17 cellular contexts compared by ENCODE assay signal in the genomic region with DNA sequence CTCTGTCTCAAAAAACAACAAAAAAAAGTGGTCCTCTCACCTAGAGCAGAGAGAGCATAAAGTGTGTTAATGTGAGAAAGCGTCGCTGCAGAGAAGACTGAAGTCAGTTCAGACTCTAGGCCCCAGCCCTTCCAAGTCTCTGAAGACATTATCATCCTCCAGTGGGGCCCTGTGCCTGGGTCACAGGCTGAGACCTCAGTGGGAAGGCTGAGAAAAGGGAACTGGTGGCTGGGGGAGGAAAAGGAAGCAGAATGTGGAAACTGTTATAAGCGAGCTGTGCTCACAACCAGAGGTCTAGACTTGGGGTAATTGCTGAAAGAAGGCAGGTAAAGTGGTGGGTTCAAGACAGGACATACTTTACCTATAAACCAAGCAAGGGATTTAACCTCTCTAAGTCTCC. TPM values are rescaled to one million over a fixed set of nuclear protein-coding genes. Genes with fewer than 3 reads are reported as not detected.
DNase-seq lines count a peak whose midpoint lies in the region; ATAC-seq and TF ChIP-seq lines count a peak whose summit lies in the region.
"Had no signal": no experiment of that assay in that cellular context is flagged by ENCODE, and none has a peak within 500 bp of the region (broad histone marks: within the 10 kb centered on the region; RNA-seq: fewer than 3 reads in every experiment).

No MANE protein-coding gene starts in this region.

- H3K4me3 Mint-ChIP-seq in WTC11 = no peak overlapping the region
- H3K4me3 Mint-ChIP-seq: activated naive CD4-positive, alpha-beta T cell treated with anti-CD3 and anti-CD28 coated beads, Interleukin-2, amount 50 U/mL, for 24 hours had no signal

- no peak overlapping the region for H3K9ac ChIP-seq in neuronal stem cell (ENCODE audit: low read depth, low read length, poor library complexity)

- H3K36me3 ChIP-seq in neuronal stem cell (replicated peaks in 1 of 2; ENCODE audit: control insufficient read depth in 2 of 2, insufficient read depth in 2 of 2, low read length in 2 of 2) = no peaks in the 10 kb centered on the region
- H3K36me3 ChIP-seq: esophagus squamous epithelium, right atrium auricular region had no signal

- peak overlapping the region; percentile 23 for H2AFZ ChIP-seq in neuronal stem cell (ENCODE audit: low read length)

- peak overlapping the region in 1 of 2 donors; percentile 52 for H3K4me3 ChIP-seq in neuronal stem cell (ENCODE audit: low read length in 2 of 2)
- H3K4me3 ChIP-seq: esophagus squamous epithelium, right atrium auricular region had no signal

- H2BK5ac ChIP-seq in neuronal stem cell (ENCODE audit: low read length) = no peak overlapping the region

- H3K23ac ChIP-seq in neuronal stem cell (ENCODE audit: low read depth, low read length, poor library complexity) = no peak overlapping the region

- no peak overlapping the region for H4K91ac ChIP-seq in neuronal stem cell (ENCODE audit: low read depth, low read length, poor library complexity)

- POLR2A ChIA-PET in WTC11 (lab: Charles Lee) = no interaction called here

- no peaks in the 10 kb centered on the region for H3K27me3 Mint-ChIP-seq in WTC11 (ENCODE audit: low read depth)
- H3K27me3 Mint-ChIP-seq: activated naive CD4-positive, alpha-beta T cell treated with anti-CD3 and anti-CD28 coated beads, Interleukin-2, amount 50 U/mL, for 24 hours had no signal

- no peaks in the 10 kb centered on the region for H3K9me3 ChIP-seq in neuronal stem cell (replicated peaks in 1 of 2; ENCODE audit: control insufficient read depth in 2 of 2, insufficient read depth in 1 of 2, low read depth in 1 of 2, low read length in 2 of 2)
- H3K9me3 ChIP-seq: esophagus squamous epithelium, right atrium auricular region had no signal

- no peak overlapping the region for H3K14ac ChIP-seq in neuronal stem cell (ENCODE audit: low read length)

- H3K4ac ChIP-seq in neuronal stem cell (ENCODE audit: low read length) = no peak overlapping the region

- no CpG with 5 or more reads among the region's 3 CpGs for WGBS in neuronal stem cell (ENCODE audit: extremely low coverage in 2 of 2, insufficient read length in 2 of 2, insufficient replicate concordance in 1 of 2), 2 donors

- TF ChIP-seq CTCF in WTC11 (IDR thresholded peaks at IDR 0.05) = no peak

- CTCF ChIA-PET in WTC11 (lab: Charles Lee) = interaction anchor here (1.0 to 5.2 kb wide), 8 partner anchors 9 to 281 kb away, joined by 3 to 31 read pairs (median 4); a partner anchor contains a TSS

- H3K18ac ChIP-seq in neuronal stem cell (ENCODE audit: low read length) = no peak overlapping the region

- no peaks in the 10 kb centered on the region for H3K27me3 ChIP-seq in neuronal stem cell (ENCODE audit: control insufficient read depth in 3 of 3, insufficient read depth in 3 of 3, low read depth in 1 of 3, low read length in 3 of 3)
- H3K27me3 ChIP-seq: esophagus squamous epithelium, right atrium auricular region had no signal

- peak; percentile 88 for DNase-seq in GDM1 (lab: John Stamatoyannopoulos, UW)
- DNase-seq in NOMO-1 treated with dmso at 0.1 percent for 144 hours (lab: John Stamatoyannopoulos, UW; ENCODE audit: unreplicated experiment) = peak; percentile 87
- no peak for DNase-seq in WTC11 (ENCODE audit: low spot score)
- no peak for DNase-seq in neuronal stem cell (ENCODE audit: low spot score)
- DNase-seq in epidermal melanocyte (ENCODE audit: insufficient read length, low spot score) = no peak
- DNase-seq in DMS53 treated with DMSO at 0.1 percent for 48 hours (lab: John Stamatoyannopoulos, UW; ENCODE audit: unreplicated experiment) = no peak
- DNase-seq in NCI-H345 (lab: John Stamatoyannopoulos, UW) = no peak
- DNase-seq: activated CD4-positive, alpha-beta T cell treated with anti-CD3 and anti-CD28 coated beads for 4 hours; activated T-cell treated with anti-CD3 and anti-CD28 coated beads for 4 hours; dermis blood vessel endothelial cell; esophagus squamous epithelium; NCI-H1092; NCI-H2107; NCI-H748 treated with DMSO at 0.1 percent for 48 hours had no signal

- H3K27ac ChIP-seq in neuronal stem cell (replicated peaks; ENCODE audit: low read length) = no peak overlapping the region
- H3K27ac ChIP-seq: right atrium auricular region had no signal

- ATAC-seq in WTC11 (no peak), HG02642 (IDR thresholded peaks at IDR 0.05; ENCODE audit: poor library complexity, unreplicated experiment) (no peak)

- H2BK15ac ChIP-seq in neuronal stem cell (ENCODE audit: low read length) = no peak overlapping the region

- no peaks in the 10 kb centered on the region for H3K36me3 Mint-ChIP-seq in WTC11
- H3K36me3 Mint-ChIP-seq: activated naive CD4-positive, alpha-beta T cell treated with anti-CD3 and anti-CD28 coated beads, Interleukin-2, amount 50 U/mL, for 24 hours had no signal

- peak overlapping the region; percentile 60; the same call in 1 of the 2 replicates for H3K27ac Mint-ChIP-seq in WTC11
- H3K27ac Mint-ChIP-seq: activated naive CD4-positive, alpha-beta T cell treated with anti-CD3 and anti-CD28 coated beads, Interleukin-2, amount 50 U/mL, for 24 hours had no signal

- H3K4me1 ChIP-seq in neuronal stem cell (ENCODE audit: control insufficient read depth in 2 of 2, insufficient read depth in 1 of 2, low read depth in 1 of 2, low read length in 2 of 2) = peaks cover 0 to 2% of the 10 kb centered on the region in 2 donors

- H2AK5ac ChIP-seq in neuronal stem cell (ENCODE audit: low read depth, low read length) = no peak overlapping the region

- H3K9me3 Mint-ChIP-seq in WTC11 = no peaks in the 10 kb centered on the region
- H3K9me3 Mint-ChIP-seq: activated naive CD4-positive, alpha-beta T cell treated with anti-CD3 and anti-CD28 coated beads, Interleukin-2, amount 50 U/mL, for 24 hours had no signal

- peaks cover 6% of the 10 kb centered on the region for H3K4me1 Mint-ChIP-seq in WTC11

- no peak overlapping the region for H3K4me2 ChIP-seq in neuronal stem cell (ENCODE audit: insufficient read depth, low read length, poor library complexity, severe bottlenecking)

- H3K79me1 ChIP-seq in neuronal stem cell (ENCODE audit: low read depth, low read length) = no peaks in the 10 kb centered on the region

- no peak overlapping the region for H2BK12ac ChIP-seq in neuronal stem cell (ENCODE audit: low read length)

- H4K8ac ChIP-seq in neuronal stem cell (ENCODE audit: low read depth, low read length) = no peak overlapping the region

- H2BK120ac ChIP-seq in neuronal stem cell (ENCODE audit: low read depth, low read length) = no peak overlapping the region

TF ChIP-seq in WTC11, 78 proteins besides CTCF, POLR2A, EP300 and RAD21 (continues in another document):
- TF ChIP-seq ZNF138 (CRISPR knock-in tag; conservative IDR thresholded peaks at IDR 0.05) (no peak), ESRRA (CRISPR knock-in tag; IDR thresholded peaks at IDR 0.05; ENCODE audit: borderline replicate concordance) (no peak), TCF7 (CRISPR knock-in tag; IDR thresholded peaks at IDR 0.05; ENCODE audit: low read depth) (no peak), SOX15 (CRISPR knock-in tag; IDR thresholded peaks at IDR 0.05) (no peak), GRHL2 (CRISPR knock-in tag; IDR thresholded peaks at IDR 0.05; ENCODE audit: insufficient replicate concordance, severe bottlenecking) (no peak)
- TF ChIP-seq, protein P1, sequence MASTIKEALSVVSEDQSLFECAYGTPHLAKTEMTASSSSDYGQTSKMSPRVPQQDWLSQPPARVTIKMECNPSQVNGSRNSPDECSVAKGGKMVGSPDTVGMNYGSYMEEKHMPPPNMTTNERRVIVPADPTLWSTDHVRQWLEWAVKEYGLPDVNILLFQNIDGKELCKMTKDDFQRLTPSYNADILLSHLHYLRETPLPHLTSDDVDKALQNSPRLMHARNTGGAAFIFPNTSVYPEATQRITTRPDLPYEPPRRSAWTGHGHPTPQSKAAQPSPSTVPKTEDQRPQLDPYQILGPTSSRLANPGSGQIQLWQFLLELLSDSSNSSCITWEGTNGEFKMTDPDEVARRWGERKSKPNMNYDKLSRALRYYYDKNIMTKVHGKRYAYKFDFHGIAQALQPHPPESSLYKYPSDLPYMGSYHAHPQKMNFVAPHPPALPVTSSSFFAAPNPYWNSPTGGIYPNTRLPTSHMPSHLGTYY (CRISPR knock-in tag; IDR thresholded peaks at IDR 0.05) = no peak
- TF ChIP-seq, protein P2, sequence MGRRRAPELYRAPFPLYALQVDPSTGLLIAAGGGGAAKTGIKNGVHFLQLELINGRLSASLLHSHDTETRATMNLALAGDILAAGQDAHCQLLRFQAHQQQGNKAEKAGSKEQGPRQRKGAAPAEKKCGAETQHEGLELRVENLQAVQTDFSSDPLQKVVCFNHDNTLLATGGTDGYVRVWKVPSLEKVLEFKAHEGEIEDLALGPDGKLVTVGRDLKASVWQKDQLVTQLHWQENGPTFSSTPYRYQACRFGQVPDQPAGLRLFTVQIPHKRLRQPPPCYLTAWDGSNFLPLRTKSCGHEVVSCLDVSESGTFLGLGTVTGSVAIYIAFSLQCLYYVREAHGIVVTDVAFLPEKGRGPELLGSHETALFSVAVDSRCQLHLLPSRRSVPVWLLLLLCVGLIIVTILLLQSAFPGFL (CRISPR knock-in tag; IDR thresholded peaks at IDR 0.05; ENCODE audit: borderline replicate concordance) = no peak
- TF ChIP-seq, protein P3, sequence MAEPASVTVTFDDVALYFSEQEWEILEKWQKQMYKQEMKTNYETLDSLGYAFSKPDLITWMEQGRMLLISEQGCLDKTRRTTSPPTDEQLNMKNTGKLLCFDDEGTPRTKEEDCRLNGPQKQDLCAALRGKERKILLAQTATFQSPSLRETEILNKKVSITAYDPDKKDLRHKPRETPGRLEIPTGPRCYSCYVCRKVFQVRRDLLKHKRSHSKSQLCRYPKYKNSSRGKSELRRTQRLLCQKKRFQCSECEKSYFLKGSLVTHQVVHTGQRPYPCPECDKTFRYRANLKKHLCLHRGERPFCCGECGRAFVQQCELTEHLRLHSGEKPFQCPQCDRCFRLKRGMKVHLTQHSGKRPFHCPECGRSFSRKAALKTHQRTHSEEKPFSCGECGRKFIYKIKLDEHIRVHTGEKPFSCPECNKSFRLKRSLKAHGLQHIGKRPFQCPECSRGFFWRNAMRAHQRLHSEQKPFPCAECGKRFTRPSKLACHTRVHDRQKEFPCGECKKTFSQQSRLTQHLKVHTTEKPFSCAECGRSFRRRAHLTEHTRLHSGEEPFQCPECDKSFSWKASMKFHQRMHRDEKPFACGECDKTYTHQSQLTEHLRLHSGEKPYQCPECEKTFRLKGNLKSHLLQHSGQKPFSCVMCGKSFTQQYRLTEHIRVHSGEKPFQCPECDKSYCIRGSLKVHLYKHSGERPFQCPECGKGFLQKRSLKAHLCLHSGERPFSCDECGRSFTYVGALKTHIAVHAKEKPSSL (CRISPR knock-in tag; conservative IDR thresholded peaks at IDR 0.05) = no peak

RNA-seq across cellular contexts. Expression of a gene that starts 4.9 kb away (rescaled TPM):
- 44.9 to 56.6 TPM (median 45.6 TPM) in 3 replicates for total RNA-seq in WTC11 (2021)
- 10.3 TPM for polyA plus RNA-seq in neuronal stem cell (2013, experiment 1 of 2)
- 9.5 TPM for polyA plus RNA-seq in neuronal stem cell (2013, experiment 2 of 2)

RNA-seq across cellular contexts. Expression of a gene that starts 19.9 kb away (rescaled TPM):
- 833 to 990 TPM (median 989 TPM) in 3 replicates for total RNA-seq in WTC11 (2021)
- polyA plus RNA-seq in neuronal stem cell (2013, experiment 1 of 2) = 252 TPM
- 248 TPM for polyA plus RNA-seq in neuronal stem cell (2013, experiment 2 of 2)

RNA-seq across cellular contexts. Expression of a gene that starts 39.7 kb away (rescaled TPM):
- 48.4 to 53.7 TPM (median 50.0 TPM) in 3 replicates for total RNA-seq in WTC11 (2021)
- polyA plus RNA-seq in neuronal stem cell (2013, experiment 1 of 2) = 57.3 TPM
- polyA plus RNA-seq in neuronal stem cell (2013, experiment 2 of 2) = 58.3 TPM

RNA-seq across cellular contexts. Expression of a gene that starts 39.9 kb away (rescaled TPM):
- total RNA-seq in WTC11 (2021) = 39.6 to 44.4 TPM (median 44.0 TPM) in 3 replicates
- polyA plus RNA-seq in neuronal stem cell (2013, experiment 1 of 2) = 23.5 TPM
- polyA plus RNA-seq in neuronal stem cell (2013, experiment 2 of 2) = 23.2 TPM

Comparison
In these comparisons a context has a peak if more than half of its experiments do, and no peak if none do; other contexts are left out.
1. DNase-seq: peak in GDM1 (single experiment) and NOMO-1 treated with dmso at 0.1 percent for 144 hours (single experiment); none in WTC11 (single experiment), neuronal stem cell (single experiment), epidermal melanocyte (single experiment), DMS53 treated with DMSO at 0.1 percent for 48 hours (single experiment) and NCI-H345 (single experiment).